ENCODE assay signal across 12 cellular contexts in the genomic region with DNA sequence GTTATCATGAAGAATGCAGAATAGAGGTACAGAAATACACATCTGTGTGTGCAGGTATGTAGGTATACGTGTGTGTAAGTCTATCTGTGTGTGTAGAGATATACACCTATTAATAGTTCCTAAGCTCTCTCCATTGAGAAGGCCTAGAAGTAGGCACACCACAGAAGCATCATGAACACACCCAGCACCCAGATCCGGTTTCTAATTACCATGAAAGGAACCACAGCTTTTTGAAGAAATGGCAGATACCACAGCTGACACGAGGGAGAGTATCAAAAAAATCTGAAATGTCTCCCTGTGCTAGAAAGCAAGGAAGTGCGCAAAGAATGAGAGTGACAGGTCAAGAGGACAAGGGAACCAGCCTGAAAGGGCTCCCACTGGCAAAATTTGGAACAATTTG. TPM values are rescaled to one million over a fixed set of nuclear protein-coding genes. Genes with fewer than 3 reads are reported as not detected.
DNase-seq lines count a peak whose midpoint lies in the region; ATAC-seq and TF ChIP-seq lines count a peak whose summit lies in the region.
"Had no signal": no experiment of that assay in that cellular context is flagged by ENCODE, and none has a peak within 500 bp of the region (broad histone marks: within the 10 kb centered on the region; RNA-seq: fewer than 3 reads in every experiment).

No MANE protein-coding gene starts in this region.

- H3K4me3 ChIP-seq in DND-41 (ENCODE audit: low read depth in 1 of 2, low read length in 2 of 2) = no peak overlapping the region
- H3K4me3 ChIP-seq in thyroid gland (replicated peaks in 1 of 3) = no peak overlapping the region
- H3K4me3 ChIP-seq: colonic mucosa had no signal

- WGBS in thyroid gland, 2 donors = 87 to 90% methylated on average over 4 of the region's 4 CpGs

- no peaks in the 10 kb centered on the region for H4K20me1 ChIP-seq in DND-41 (ENCODE audit: insufficient read depth, low read length)

- H3K4me1 Mint-ChIP-seq in T-helper 17 cell = peaks cover 23% of the 10 kb centered on the region

- H3K4me2 ChIP-seq in DND-41 (ENCODE audit: insufficient read depth, low read length) = no peak overlapping the region

- DNase-seq in activated T-cell treated with anti-CD3 and anti-CD28 coated beads for 4 hours (peak; percentile 1), DND-41 (peak; percentile 49), T-helper 17 cell (no peak), myocyte (ENCODE audit: low read depth) (peak; percentile 47), thyroid gland (no peak), NCI-H524 (lab: John Stamatoyannopoulos, UW) (no peak), NCI-H748 treated with DMSO at 0.1 percent for 48 hours (lab: John Stamatoyannopoulos, UW) (no peak)
- DNase-seq in activated T-cell treated with anti-CD3 and anti-CD28 coated beads, Interleukin-2, amount 50 U/mL, for 48 hours = no peak
- DNase-seq: colonic mucosa, HFFc6, NCI-H1092 treated with DMSO at 0.1 percent for 48 hours, NCI-H226 had no signal

- H3K27me3 ChIP-seq in DND-41 (ENCODE audit: insufficient read depth, low read length, poor library complexity) (no peaks in the 10 kb centered on the region), thyroid gland (no peaks in the 10 kb centered on the region)
- H3K27me3 ChIP-seq: colonic mucosa had no signal

- intact Hi-C loops in thyroid gland (cut with DNase I) = no loop called here

- H3K4me3 Mint-ChIP-seq in T-helper 17 cell = peak overlapping the region; percentile 78
- H3K4me3 Mint-ChIP-seq: HFFc6 had no signal

- no peaks in the 10 kb centered on the region for H3K79me2 ChIP-seq in DND-41 (ENCODE audit: insufficient read depth, low read length)

- ATAC-seq in DND-41 (ENCODE audit: insufficient read depth, low read depth) = peak; percentile 93
- ATAC-seq in T-helper 17 cell = peak; percentile 97

- H3K27ac ChIP-seq in DND-41 (ENCODE audit: low read length) (no peak overlapping the region; the same call in 1 of the 2 replicates), thyroid gland (no peak overlapping the region)
- H3K27ac ChIP-seq: colonic mucosa had no signal

- TF ChIP-seq CTCF in DND-41 (IDR thresholded peaks at IDR 0.05; ENCODE audit: borderline replicate concordance, extremely low read depth, low read length, poor library complexity, severe bottlenecking) (no peak), thyroid gland (IDR thresholded peaks at IDR 0.05) (no peak)

- no peak for TF ChIP-seq POLR2A in thyroid gland (IDR thresholded peaks at IDR 0.05)

- H3K4me1 ChIP-seq in DND-41 (ENCODE audit: insufficient read depth, low read length) = peaks cover 25% of the 10 kb centered on the region
- H3K4me1 ChIP-seq in thyroid gland = no peaks in the 10 kb centered on the region

- H3K36me3 Mint-ChIP-seq in T-helper 17 cell (ENCODE audit: low read depth) = peaks cover 5% of the 10 kb centered on the region

- H3K27me3 Mint-ChIP-seq in T-helper 17 cell = no peaks in the 10 kb centered on the region

- H2AFZ ChIP-seq in DND-41 (ENCODE audit: low read depth, low read length) = no peak overlapping the region

- H3K9me3 ChIP-seq in DND-41 (ENCODE audit: insufficient read depth, low read length, severe bottlenecking) (no peaks in the 10 kb centered on the region), T-helper 17 cell (ENCODE audit: control insufficient read depth, low read length, poor library complexity, severe bottlenecking) (no peaks in the 10 kb centered on the region), thyroid gland (no peaks in the 10 kb centered on the region)
- H3K9me3 ChIP-seq: colonic mucosa had no signal

- peak overlapping the region; percentile 29 for H3K27ac Mint-ChIP-seq in T-helper 17 cell
- H3K27ac Mint-ChIP-seq: HFFc6 had no signal

- H3K36me3 ChIP-seq in DND-41 (ENCODE audit: insufficient read depth, low read length) = no peaks in the 10 kb centered on the region
- no peaks in the 10 kb centered on the region for H3K36me3 ChIP-seq in thyroid gland
- H3K36me3 ChIP-seq: colonic mucosa had no signal

- H3K9ac ChIP-seq in DND-41 (ENCODE audit: low read depth, low read length) = no peak overlapping the region

RNA-seq across cellular contexts. Expression of gene AP1S3, which starts 27.7 kb away (rescaled TPM):
- total RNA-seq in T-helper 17 cell = 1 to 10 TPM; 1.6 to 2.9 TPM
- 0.11 and 0.16 TPM in 2 replicates for total RNA-seq in myocyte
- 1.0 TPM for polyA plus RNA-seq in myocyte (2012)
- total RNA-seq in thyroid gland = 10 to 100 TPM; 37.5 to 92.6 (median 44.8) TPM

Comparison
In these comparisons a context has a peak if more than half of its experiments do, and no peak if none do; other contexts are left out.
1. DNase-seq: peak in activated T-cell treated with anti-CD3 and anti-CD28 coated beads for 4 hours (single experiment), DND-41 (single experiment) and myocyte (single experiment); none in activated T-cell treated with anti-CD3 and anti-CD28 coated beads, Interleukin-2, amount 50 U/mL, for 48 hours (0 of 2), T-helper 17 cell (0 of 3), thyroid gland (0 of 2), NCI-H524 (0 of 2) and NCI-H748 treated with DMSO at 0.1 percent for 48 hours (single experiment).
2. RNA of gene AP1S3, which starts 27.7 kb away (total RNA-seq): 37.5 to 92.6 TPM in thyroid gland; 1.6 to 2.9 TPM in T-helper 17 cell and 0.11 to 0.16 TPM in myocyte; every median in the first group is over 4 times any median in the second.